ENCODE assay signal across 8 cellular contexts in the genomic region with DNA sequence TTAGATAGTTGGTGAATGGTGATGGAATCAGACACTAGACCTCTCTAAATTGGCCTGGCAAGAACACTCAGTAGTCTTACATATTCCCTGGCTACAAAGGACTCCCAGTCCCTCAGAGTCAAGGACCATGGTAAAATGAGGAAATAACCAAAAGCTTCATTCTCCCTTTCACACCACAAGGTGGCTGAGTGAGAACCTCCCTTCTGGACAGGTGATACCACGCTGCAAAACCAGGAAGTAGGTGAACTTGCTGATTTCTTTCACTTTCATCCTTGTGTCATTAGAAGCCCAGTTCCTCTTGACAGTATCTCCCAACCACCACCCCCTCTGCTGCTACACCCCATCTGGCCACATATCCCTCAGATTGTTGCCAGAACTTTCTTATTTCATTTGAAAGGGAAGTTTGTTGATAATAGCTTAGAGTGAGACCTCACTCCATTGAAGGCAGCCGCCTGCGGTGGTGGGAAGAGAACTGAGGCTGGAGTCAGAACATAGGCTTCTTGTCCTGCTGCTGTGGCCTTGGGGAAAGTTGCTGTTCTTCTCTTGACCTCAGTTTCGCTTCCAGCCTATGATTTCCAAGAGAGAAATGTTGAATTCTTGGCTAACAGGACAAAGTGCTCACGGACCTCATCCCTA.
A peak's percentile ranks its signal among the peaks of the same experiment; 100 is the strongest.
DNase-seq lines count a peak whose midpoint lies in the region; ATAC-seq and TF ChIP-seq lines count a peak whose summit lies in the region.

No MANE protein-coding gene starts in this region.

- no peak overlapping the region for H3K9ac ChIP-seq in parathyroid adenoma

- H3K4me2 ChIP-seq in parathyroid adenoma (ENCODE audit: low read length) = no peak overlapping the region

- TF ChIP-seq POLR2A in tibial nerve (IDR thresholded peaks at IDR 0.05) = no peak

- H3K27me3 Mint-ChIP-seq in T-helper 1 cell treated with Interleukin-12 subunit alpha and Interleukin-12 subunit beta and Interleukin-4 antibody, amounts not matched to agents 30 μg/mL and 1 μg/mL, for 36 hours (ENCODE audit: low read depth) = peaks cover 13% of the 10 kb centered on the region

- H3K27ac Mint-ChIP-seq in T-helper 1 cell treated with Interleukin-12 subunit alpha and Interleukin-12 subunit beta and Interleukin-4 antibody, amounts not matched to agents 30 μg/mL and 1 μg/mL, for 36 hours = peak overlapping the region; percentile 65

- H3K27ac ChIP-seq in parathyroid adenoma = no peak overlapping the region
- no peak overlapping the region for H3K27ac ChIP-seq in tibial nerve

- TF ChIP-seq EP300 in tibial nerve (IDR thresholded peaks at IDR 0.05) = no peak

- H3K9me3 ChIP-seq in parathyroid adenoma (ENCODE audit: control insufficient read depth, low read length) (no peaks in the 10 kb centered on the region), tibial nerve (no peaks in the 10 kb centered on the region)

- WGBS in tibial nerve, 2 donors = 50 to 52% methylated on average over 5 of the region's 5 CpGs

- peaks cover 6% of the 10 kb centered on the region for H3K36me3 Mint-ChIP-seq in T-helper 1 cell treated with Interleukin-12 subunit alpha and Interleukin-12 subunit beta and Interleukin-4 antibody, amounts not matched to agents 30 μg/mL and 1 μg/mL, for 36 hours (ENCODE audit: low read depth)

- H3K27me3 ChIP-seq in parathyroid adenoma (ENCODE audit: control insufficient read depth, insufficient read depth, low read length) (no peaks in the 10 kb centered on the region), tibial nerve (no peaks in the 10 kb centered on the region)

- H3K36me3 ChIP-seq in parathyroid adenoma (ENCODE audit: control insufficient read depth, insufficient read depth, low read length) = no peaks in the 10 kb centered on the region
- no peaks in the 10 kb centered on the region for H3K36me3 ChIP-seq in tibial nerve

- no peaks in the 10 kb centered on the region for H3K79me2 ChIP-seq in parathyroid adenoma

- peaks cover 50% of the 10 kb centered on the region for H3K4me1 Mint-ChIP-seq in T-helper 1 cell treated with Interleukin-12 subunit alpha and Interleukin-12 subunit beta and Interleukin-4 antibody, amounts not matched to agents 30 μg/mL and 1 μg/mL, for 36 hours (ENCODE audit: low read depth)

- no peaks in the 10 kb centered on the region for H3K4me1 ChIP-seq in parathyroid adenoma
- no peaks in the 10 kb centered on the region for H3K4me1 ChIP-seq in tibial nerve

- peak overlapping the region; percentile 7 for H3K4me3 Mint-ChIP-seq in T-helper 1 cell treated with Interleukin-12 subunit alpha and Interleukin-12 subunit beta and Interleukin-4 antibody, amounts not matched to agents 30 μg/mL and 1 μg/mL, for 36 hours

- H2AFZ ChIP-seq in parathyroid adenoma = peak overlapping the region; percentile 54

- TF ChIP-seq CTCF in parathyroid adenoma (IDR thresholded peaks at IDR 0.05) (no peak), tibial nerve (IDR thresholded peaks at IDR 0.05) (no peak)

- peak; percentile 70 for ATAC-seq in GM19043 (IDR thresholded peaks at IDR 0.05; ENCODE audit: low read depth, unreplicated experiment)
- ATAC-seq in HG03095 (IDR thresholded peaks at IDR 0.05; ENCODE audit: unreplicated experiment) = peak; percentile 75

- DNase-seq in DMS153 treated with DMSO at 0.1 percent for 48 hours (lab: John Stamatoyannopoulos, UW; ENCODE audit: unreplicated experiment) (peak; percentile 80), RKO (ENCODE audit: low spot score) (no peak), tibial nerve (ENCODE audit: low spot score in 2 of 2) (no peak), ureter (ENCODE audit: low spot score) (no peak)

- H3K9me3 Mint-ChIP-seq in T-helper 1 cell treated with Interleukin-12 subunit alpha and Interleukin-12 subunit beta and Interleukin-4 antibody, amounts not matched to agents 30 μg/mL and 1 μg/mL, for 36 hours = peaks cover 11% of the 10 kb centered on the region

- H3K4me3 ChIP-seq in parathyroid adenoma (ENCODE audit: low read depth, low read length) (no peak overlapping the region), tibial nerve (no peak overlapping the region)
